8 cellular contexts compared by ENCODE assay signal in genomic region chr6:133553652-133554051, GRCh38.
DNase-seq lines count a peak whose midpoint lies in the region; ATAC-seq, FAIRE-seq and TF ChIP-seq lines count a peak whose summit lies in the region.

No MANE protein-coding gene starts in this region.

- H3K36me3 ChIP-seq in SU-DHL-6 (ENCODE audit: low read length) (no peaks in the 10 kb centered on the region), fibroblast of lung (ENCODE audit: control insufficient read depth, insufficient read depth, low read length) (no peaks in the 10 kb centered on the region), ovary (no peaks in the 10 kb centered on the region)

- TF ChIP-seq EP300 in ovary (IDR thresholded peaks at IDR 0.05): no peak

- H3K4me1 ChIP-seq in fibroblast of lung (ENCODE audit: control insufficient read depth, extremely low read depth, insufficient read depth, low read length) (peaks cover 3% of the 10 kb centered on the region), ovary (ENCODE audit: insufficient read depth) (peaks cover 5% of the 10 kb centered on the region)

- peak; percentile 81 for ATAC-seq in GM19372 (IDR thresholded peaks at IDR 0.05; ENCODE audit: low read depth, unreplicated experiment)

- no peaks in the 10 kb centered on the region for H3K9me3 ChIP-seq in SU-DHL-6 (ENCODE audit: insufficient read depth, low read length)
- H3K9me3 ChIP-seq in fibroblast of lung (ENCODE audit: control insufficient read depth, insufficient read depth, low read depth, low read length): no peaks in the 10 kb centered on the region
- H3K9me3 ChIP-seq in ovary: no peaks in the 10 kb centered on the region

- H3K27ac ChIP-seq in SU-DHL-6 (ENCODE audit: low read depth, low read length): no peak overlapping the region
- H3K27ac ChIP-seq in fibroblast of lung (ENCODE audit: insufficient read depth, low read length): no peak overlapping the region
- H3K27ac ChIP-seq in ovary: no peak overlapping the region

- TF ChIP-seq CTCF in D721Med (IDR thresholded peaks at IDR 0.05; ENCODE audit: insufficient read depth, missing control alignments) (peak; percentile 56), LNCaP clone FGC (IDR thresholded peaks at IDR 0.05; ENCODE audit: control insufficient read depth, extremely low read depth, insufficient read depth) (peak; percentile 76), SU-DHL-6 (IDR thresholded peaks at IDR 0.05; ENCODE audit: insufficient read depth, low read length, poor library complexity, severe bottlenecking) (peak; percentile 46), fibroblast of lung (conservative IDR thresholded peaks at IDR 0.05 in 1 of 2, IDR thresholded peaks at IDR 0.05 in 1 of 2; ENCODE audit: low read depth in 1 of 2, low read length in 2 of 2) (peak; percentile 63 to 67), ovary (IDR thresholded peaks at IDR 0.05) (peak; percentile 46 to 52 (median 47))

- no peak overlapping the region for H3K9ac ChIP-seq in SU-DHL-6 (ENCODE audit: low read length)
- no peak overlapping the region for H3K9ac ChIP-seq in fibroblast of lung (ENCODE audit: insufficient read depth, low read length)

- intact Hi-C loops in ovary (cut with DNase I): loop anchor here in 1 of 4 donors (10.0 kb wide), 1 partner anchor 541 kb away; no protein-coding TSS in a partner anchor

- H3K27me3 ChIP-seq in SU-DHL-6 (ENCODE audit: low read length): no peaks in the 10 kb centered on the region
- no peaks in the 10 kb centered on the region for H3K27me3 ChIP-seq in fibroblast of lung (ENCODE audit: control insufficient read depth, insufficient read depth, low read length)
- no peaks in the 10 kb centered on the region for H3K27me3 ChIP-seq in ovary

- no peaks in the 10 kb centered on the region for H3K9me2 ChIP-seq in SU-DHL-6 (replicated peaks; ENCODE audit: insufficient read depth, low read length)

- H2AFZ ChIP-seq in SU-DHL-6 (ENCODE audit: low read depth, low read length, severe bottlenecking) (no peak overlapping the region), fibroblast of lung (ENCODE audit: low read length) (no peak overlapping the region)

- DNase-seq in D721Med (ENCODE audit: insufficient read length, low spot score): no peak
- peak; percentile 31 for DNase-seq in LNCaP clone FGC (ENCODE audit: low read depth)
- peak; percentile 56 to 85 for DNase-seq in fibroblast of lung (ENCODE audit: low read depth in 2 of 2)
- DNase-seq in ovary: peak in 4 of 5 donors; percentile 39 to 65 (median 44)
- DNase-seq in foreskin melanocyte: no peak
- no peak for DNase-seq in GOT3 (lab: John Stamatoyannopoulos, UW)

- 10 to 12% (median 10%) methylated on average over 4 of the region's 4 CpGs for WGBS in ovary, 3 donors

- H3F3A ChIP-seq in SU-DHL-6 (ENCODE audit: insufficient read depth): no peaks in the 10 kb centered on the region

- no peaks in the 10 kb centered on the region for H3K79me2 ChIP-seq in SU-DHL-6 (ENCODE audit: insufficient read depth, low read length)
- no peaks in the 10 kb centered on the region for H3K79me2 ChIP-seq in fibroblast of lung (ENCODE audit: control insufficient read depth, insufficient read depth, low read length)

- TF ChIP-seq POLR2A in ovary (IDR thresholded peaks at IDR 0.05): no peak

- H3K4me3 ChIP-seq in LNCaP clone FGC (ENCODE audit: low read depth, low read length): no peak overlapping the region
- no peak overlapping the region for H3K4me3 ChIP-seq in SU-DHL-6 (ENCODE audit: insufficient read depth, low read length, poor library complexity, severe bottlenecking)
- H3K4me3 ChIP-seq in fibroblast of lung (replicated peaks in 1 of 4; ENCODE audit: control extremely low read depth in 1 of 4, insufficient read depth in 1 of 4, low read depth in 3 of 4, low read length in 4 of 4): no peak overlapping the region
- no peak overlapping the region for H3K4me3 ChIP-seq in ovary

- H3K4me2 ChIP-seq in SU-DHL-6 (ENCODE audit: low read depth, low read length, poor library complexity, severe bottlenecking): no peak overlapping the region
- H3K4me2 ChIP-seq in fibroblast of lung (ENCODE audit: extremely low read depth, insufficient read depth, low read length): no peak overlapping the region

- no peak for FAIRE-seq in D721Med (lab: Jason Lieb, UNC)

- no peaks in the 10 kb centered on the region for H4K20me1 ChIP-seq in SU-DHL-6 (ENCODE audit: low read depth, low read length)
- no peaks in the 10 kb centered on the region for H4K20me1 ChIP-seq in fibroblast of lung (ENCODE audit: control insufficient read depth, extremely low read depth, insufficient read depth, low read length)

Comparison
In these comparisons a context has a peak if more than half of its experiments do, and no peak if none do; other contexts are left out.
1. DNase-seq: peak in LNCaP clone FGC (single experiment), fibroblast of lung (2 of 2) and ovary (4 of 5); none in D721Med (single experiment), foreskin melanocyte (single experiment) and GOT3 (single experiment).
2. Peak in every context shown above with its lines, with median percentiles within 50 percentile points of each other: CTCF ChIP-seq.